Comparison of ENCODE assay signal across 8 cellular contexts in genomic region chr3:98039322-98040024, GRCh38. TPM values are rescaled to one million over a fixed set of nuclear protein-coding genes. Genes with fewer than 3 reads are reported as not detected.
A peak's percentile ranks its signal among the peaks of the same experiment; 100 is the strongest.
DNase-seq lines count a peak whose midpoint lies in the region; ATAC-seq, FAIRE-seq and TF ChIP-seq lines count a peak whose summit lies in the region.

No MANE protein-coding gene starts in this region.

- no peaks in the 10 kb centered on the region for H3K27me3 ChIP-seq in bronchial epithelial cell (ENCODE audit: control insufficient read depth, insufficient read depth, low read length)

- no peaks in the 10 kb centered on the region for H3K36me3 ChIP-seq in bronchial epithelial cell (ENCODE audit: control insufficient read depth, insufficient read depth, low read length)

- DNase-seq in AG09309 (ENCODE audit: low read depth) (peak; percentile 57), NCI-H2171 (lab: John Stamatoyannopoulos, UW) (peak; percentile 46), bronchial epithelial cell (ENCODE audit: low read depth) (peak; percentile 84), iris pigment epithelial cell (ENCODE audit: low read depth) (peak; percentile 85)
- DNase-seq in stimulated activated CD4-positive, alpha-beta T cell treated with anti-CD3 and anti-CD28 coated beads, Interleukin-15, amount 100 ng/mL, for 24 hours, result peak; percentile 78

- FAIRE-seq in bronchial epithelial cell (lab: Jason Lieb, UNC), result no peak

- ATAC-seq in GM18870 (IDR thresholded peaks at IDR 0.05; ENCODE audit: unreplicated experiment) (peak; percentile 93), HG03135 (IDR thresholded peaks at IDR 0.05; ENCODE audit: unreplicated experiment) (peak; percentile 98)

- H3K27ac ChIP-seq in VCaP, result peak overlapping the region; percentile 16; the same call in 1 of the 2 replicates

- TF ChIP-seq CTCF in AG09309 (IDR thresholded peaks at IDR 0.05; ENCODE audit: control insufficient read depth, insufficient read depth, low read depth, low read length, missing control alignments) (peak; percentile 72), VCaP (conservative IDR thresholded peaks at IDR 0.05) (peak; percentile 94), bronchial epithelial cell (IDR thresholded peaks at IDR 0.05; ENCODE audit: insufficient read depth, low read length, severe bottlenecking) (peak; percentile 81)

- peak overlapping the region; percentile 49 for H3K4me3 ChIP-seq in AG09309 (ENCODE audit: control insufficient read depth, low read depth, low read length)
- H3K4me3 ChIP-seq in bronchial epithelial cell (ENCODE audit: low read depth, low read length), result peak overlapping the region; percentile 25

RNA-seq across cellular contexts. Expression of gene GABRR3, which starts 4.4 kb away (rescaled TPM):
- not detected in 2 replicates for total RNA-seq in bronchial epithelial cell

RNA-seq across cellular contexts. Expression of gene OR5AC2, which starts 47.5 kb away (rescaled TPM):
- not detected in 2 replicates for total RNA-seq in bronchial epithelial cell

Comparison
In these comparisons a context has a peak if more than half of its experiments do, and no peak if none do; other contexts are left out.
1. Peak in every context shown above with its lines: DNase-seq, ATAC-seq, H3K4me3 ChIP-seq and H3K27ac ChIP-seq.